ENCODE assay signal across 8 cellular contexts in the genomic region with DNA sequence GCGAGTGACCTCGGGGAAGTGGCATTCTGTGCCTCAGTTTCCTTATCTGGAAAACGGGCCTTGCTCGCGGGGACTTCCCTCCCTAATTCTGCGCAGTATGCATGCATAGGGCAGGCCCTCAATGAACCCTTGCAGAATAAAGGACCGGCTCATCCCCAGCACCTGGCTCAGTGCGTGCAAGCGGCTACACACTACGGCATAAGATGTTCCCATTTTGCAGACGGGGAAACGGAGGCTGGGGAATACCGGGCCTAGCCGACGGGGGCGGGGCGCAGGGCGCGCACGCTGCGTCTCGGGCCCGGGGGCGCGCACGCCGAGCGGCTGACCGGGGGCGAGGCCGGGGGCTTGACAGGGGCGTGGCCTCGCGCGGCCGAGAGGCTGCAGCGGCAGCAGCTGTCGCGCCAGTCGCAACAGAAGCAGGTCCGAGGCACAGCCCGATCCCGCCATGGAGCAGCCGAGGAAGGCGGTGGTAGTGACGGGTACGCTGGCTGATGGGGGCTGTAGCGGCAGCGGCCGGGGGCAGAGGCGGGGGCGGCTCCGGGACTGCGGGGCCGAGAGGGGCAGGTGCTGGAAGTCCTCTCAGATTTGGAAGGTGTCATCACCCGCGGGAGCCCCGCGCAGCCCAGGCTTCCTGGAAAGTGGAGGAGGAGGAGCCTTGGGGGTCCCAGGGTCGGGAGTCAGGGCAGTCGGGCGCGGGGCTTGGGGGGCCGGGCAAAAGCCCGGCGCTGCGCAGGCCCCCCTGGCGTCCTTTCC. TPM values are rescaled to one million over a fixed set of nuclear protein-coding genes. Genes with fewer than 3 reads are reported as not detected.
DNase-seq lines count a peak whose midpoint lies in the region; ATAC-seq and TF ChIP-seq lines count a peak whose summit lies in the region.

A gene with protein sequence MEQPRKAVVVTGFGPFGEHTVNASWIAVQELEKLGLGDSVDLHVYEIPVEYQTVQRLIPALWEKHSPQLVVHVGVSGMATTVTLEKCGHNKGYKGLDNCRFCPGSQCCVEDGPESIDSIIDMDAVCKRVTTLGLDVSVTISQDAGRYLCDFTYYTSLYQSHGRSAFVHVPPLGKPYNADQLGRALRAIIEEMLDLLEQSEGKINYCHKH (plus strand): TSS at position 362 of the 753 bp plus-strand sequence. CDS start 84 bp downstream, at position 446.

- CTCF ChIA-PET in GM10248 (lab: Yijun Ruan, JAX): interaction anchor here (0.7 to 8.5 kb wide), 13 partner anchors 8 to 121 kb away, joined by 3 to 104 read pairs (median 7); no protein-coding TSS in a partner anchor
- CTCF ChIA-PET in naive thymus-derived CD4-positive, alpha-beta T cell (lab: Charles Lee): interaction anchor here (0.6 to 2.5 kb wide), 3 partner anchors 12 to 70 kb away, joined by 3 to 17 read pairs (median 4); no protein-coding TSS in a partner anchor

- H3K9me3 ChIP-seq in naive thymus-derived CD4-positive, alpha-beta T cell (ENCODE audit: control insufficient read depth in 2 of 3, low read length in 3 of 3): no peaks in the 10 kb centered on the region

- H3K27ac ChIP-seq in naive thymus-derived CD4-positive, alpha-beta T cell (ENCODE audit: low read depth, low read length): peak within 1 kb of the TSS; percentile 74

- H3K27me3 Mint-ChIP-seq in activated T-helper 1 cell treated with anti-CD3 and anti-CD28 coated beads, Interleukin-12 subunit alpha, Interleukin-12 subunit beta, Interleukin-2, Interleukin-4 antibody, amounts not matched to agents 30 ng/mL and 10 ng/mL and 1 ng/mL, durations not matched to agents 14 hours and 24 hours and 36 hours (ENCODE audit: insufficient read depth): peaks cover 2% of the 10 kb centered on the region
- H3K27me3 Mint-ChIP-seq in naive thymus-derived CD4-positive, alpha-beta T cell: no peaks in the 10 kb centered on the region

- no peaks in the 10 kb centered on the region for H3K9me3 Mint-ChIP-seq in activated T-helper 1 cell treated with anti-CD3 and anti-CD28 coated beads, Interleukin-12 subunit alpha, Interleukin-12 subunit beta, Interleukin-2, Interleukin-4 antibody, amounts not matched to agents 30 ng/mL and 10 ng/mL and 1 ng/mL, durations not matched to agents 14 hours and 24 hours and 36 hours
- no peaks in the 10 kb centered on the region for H3K9me3 Mint-ChIP-seq in naive thymus-derived CD4-positive, alpha-beta T cell

- POLR2A ChIA-PET in GM10248 (lab: Yijun Ruan, JAX): interaction anchor here (1.1 to 1.5 kb wide), 3 partner anchors 36 to 60 kb away, joined by 3 to 12 read pairs (median 3); a partner anchor contains a TSS
- POLR2A ChIA-PET in naive thymus-derived CD4-positive, alpha-beta T cell (lab: Charles Lee): interaction anchor here (1.2 to 4.4 kb wide), 3 partner anchors 12 to 79 kb away, joined by 4 to 59 read pairs (median 12); a partner anchor contains a TSS

- DNase-seq in GM10248 (ENCODE audit: extremely low spot score) (peak; percentile 91), fibroblast of gingiva (ENCODE audit: low read depth) (peak; percentile 49)
- peak; percentile 62 for DNase-seq in activated T-helper 1 cell treated with anti-CD3 and anti-CD28 coated beads, Interleukin-12 subunit alpha, Interleukin-12 subunit beta, Interleukin-2, Interleukin-4 antibody, amounts not matched to agents 30 ng/mL and 10 ng/mL and 1 ng/mL, durations not matched to agents 14 hours and 24 hours and 36 hours (ENCODE audit: low spot score)
- peak in 8 of 9 donors; percentile 32 to 80 (median 54) for DNase-seq in naive thymus-derived CD4-positive, alpha-beta T cell
- peak; percentile 81 for DNase-seq in stimulated activated naive CD8-positive, alpha-beta T cell treated with anti-CD3 and anti-CD28 coated beads, Interleukin-15, Interleukin-2, amounts not matched to agents 100 U/mL and 50 U/mL, for 24 hours

- peak within 1 kb of the TSS; percentile 90 for H3K4me3 Mint-ChIP-seq in activated T-helper 1 cell treated with anti-CD3 and anti-CD28 coated beads, Interleukin-12 subunit alpha, Interleukin-12 subunit beta, Interleukin-2, Interleukin-4 antibody, amounts not matched to agents 30 ng/mL and 10 ng/mL and 1 ng/mL, durations not matched to agents 14 hours and 24 hours and 36 hours
- H3K4me3 Mint-ChIP-seq in naive thymus-derived CD4-positive, alpha-beta T cell: peak within 1 kb of the TSS; percentile 77 to 95 (median 90)

- intact Hi-C loops in activated T-helper 1 cell treated with anti-CD3 and anti-CD28 coated beads, Interleukin-12 subunit alpha, Interleukin-12 subunit beta, Interleukin-2, Interleukin-4 antibody, amounts not matched to agents 30 ng/mL and 10 ng/mL and 1 ng/mL, durations not matched to agents 14 hours and 24 hours and 36 hours (cut with micrococcal nuclease): loop anchor here (1.0 kb wide), 2 partner anchors 12 to 136 kb away; a partner anchor contains a TSS
- intact Hi-C loops in naive thymus-derived CD4-positive, alpha-beta T cell (cut with micrococcal nuclease): loop anchor here (1.0 to 5.0 kb wide), 4 partner anchors 12 to 72 kb away; no protein-coding TSS in a partner anchor

- H3K36me3 Mint-ChIP-seq in activated T-helper 1 cell treated with anti-CD3 and anti-CD28 coated beads, Interleukin-12 subunit alpha, Interleukin-12 subunit beta, Interleukin-2, Interleukin-4 antibody, amounts not matched to agents 30 ng/mL and 10 ng/mL and 1 ng/mL, durations not matched to agents 14 hours and 24 hours and 36 hours (ENCODE audit: low read depth): peaks cover 2% of the 10 kb centered on the region
- peaks cover 0 to 8% (median 3%) of the 10 kb centered on the region in 5 donors for H3K36me3 Mint-ChIP-seq in naive thymus-derived CD4-positive, alpha-beta T cell

- ATAC-seq in HG02852 (IDR thresholded peaks at IDR 0.05; ENCODE audit: unreplicated experiment) (peak; percentile 66), HG02973 (IDR thresholded peaks at IDR 0.05; ENCODE audit: unreplicated experiment) (no peak)
- ATAC-seq in naive thymus-derived CD4-positive, alpha-beta T cell: peak; percentile 81
- peak; percentile 61 for ATAC-seq in stimulated activated naive CD8-positive, alpha-beta T cell treated with anti-CD3 and anti-CD28 coated beads, Interleukin-15, Interleukin-2, amounts not matched to agents 100 U/mL and 50 U/mL, for 24 hours

- no peaks in the 10 kb centered on the region for H3K27me3 ChIP-seq in naive thymus-derived CD4-positive, alpha-beta T cell (ENCODE audit: control insufficient read depth in 2 of 2, insufficient read depth in 2 of 2, low read length in 2 of 2)

- peaks cover 11% of the 10 kb centered on the region for H3K4me1 Mint-ChIP-seq in activated T-helper 1 cell treated with anti-CD3 and anti-CD28 coated beads, Interleukin-12 subunit alpha, Interleukin-12 subunit beta, Interleukin-2, Interleukin-4 antibody, amounts not matched to agents 30 ng/mL and 10 ng/mL and 1 ng/mL, durations not matched to agents 14 hours and 24 hours and 36 hours (ENCODE audit: low read depth)
- peaks cover 12 to 25% (median 21%) of the 10 kb centered on the region in 7 donors for H3K4me1 Mint-ChIP-seq in naive thymus-derived CD4-positive, alpha-beta T cell

- peaks cover 0 to 10% (median 0%) of the 10 kb centered on the region in 3 experiments for H3K36me3 ChIP-seq in naive thymus-derived CD4-positive, alpha-beta T cell (ENCODE audit: control insufficient read depth in 2 of 3, insufficient read depth in 3 of 3, low read length in 3 of 3)

- H3K27ac Mint-ChIP-seq in activated T-helper 1 cell treated with anti-CD3 and anti-CD28 coated beads, Interleukin-12 subunit alpha, Interleukin-12 subunit beta, Interleukin-2, Interleukin-4 antibody, amounts not matched to agents 30 ng/mL and 10 ng/mL and 1 ng/mL, durations not matched to agents 14 hours and 24 hours and 36 hours: peak within 1 kb of the TSS; percentile 86
- H3K27ac Mint-ChIP-seq in naive thymus-derived CD4-positive, alpha-beta T cell: peak within 1 kb of the TSS; percentile 70 to 96 (median 90)

- peak within 1 kb of the TSS; percentile 66 for H3K4me3 ChIP-seq in naive thymus-derived CD4-positive, alpha-beta T cell (ENCODE audit: low read length)

- H3K4me1 ChIP-seq in naive thymus-derived CD4-positive, alpha-beta T cell (ENCODE audit: control insufficient read depth in 2 of 2, insufficient read depth in 2 of 2, low read length in 2 of 2): peaks cover 11 to 13% of the 10 kb centered on the region in 2 donors

- TF ChIP-seq CTCF in GM10248 (IDR thresholded peaks at IDR 0.05; ENCODE audit: control extremely low read depth, extremely low read depth, low read depth, missing control alignments): no peak

TF ChIP-seq in PFSK-1, 5 proteins besides CTCF, POLR2A, EP300 and RAD21 (continues in another document):
- TF ChIP-seq SIN3A (IDR thresholded peaks at IDR 0.05; ENCODE audit: borderline replicate concordance, insufficient read depth, low read length) (no peak), FOXP2 (optimal IDR thresholded peaks at IDR 0.05; ENCODE audit: borderline replicate concordance, extremely low read depth, extremely low read length, insufficient read depth) (peak; percentile 87)

RNA-seq across cellular contexts. Expression of the gene that starts here (rescaled TPM):
- polyA plus RNA-seq in PFSK-1 (2012; ENCODE audit: insufficient read length, low read depth): 10.6 TPM
- 17.9 and 21.5 TPM in 2 replicates for total RNA-seq in activated T-helper 1 cell treated with anti-CD3 and anti-CD28 coated beads, Interleukin-12 subunit alpha, Interleukin-12 subunit beta, Interleukin-2, Interleukin-4 antibody, amounts not matched to agents 30 ng/mL and 10 ng/mL and 1 ng/mL, durations not matched to agents 14 hours and 24 hours and 36 hours
- total RNA-seq in naive thymus-derived CD4-positive, alpha-beta T cell: 10 to 100 TPM; 26.6 to 57.1 (median 43.8) TPM
- polyA plus RNA-seq in naive thymus-derived CD4-positive, alpha-beta T cell: 10 to 100 TPM in 1 of 2 donors, 1 to 10 TPM in 1; 9.4 to 11.1 TPM
